In the genomic region with DNA sequence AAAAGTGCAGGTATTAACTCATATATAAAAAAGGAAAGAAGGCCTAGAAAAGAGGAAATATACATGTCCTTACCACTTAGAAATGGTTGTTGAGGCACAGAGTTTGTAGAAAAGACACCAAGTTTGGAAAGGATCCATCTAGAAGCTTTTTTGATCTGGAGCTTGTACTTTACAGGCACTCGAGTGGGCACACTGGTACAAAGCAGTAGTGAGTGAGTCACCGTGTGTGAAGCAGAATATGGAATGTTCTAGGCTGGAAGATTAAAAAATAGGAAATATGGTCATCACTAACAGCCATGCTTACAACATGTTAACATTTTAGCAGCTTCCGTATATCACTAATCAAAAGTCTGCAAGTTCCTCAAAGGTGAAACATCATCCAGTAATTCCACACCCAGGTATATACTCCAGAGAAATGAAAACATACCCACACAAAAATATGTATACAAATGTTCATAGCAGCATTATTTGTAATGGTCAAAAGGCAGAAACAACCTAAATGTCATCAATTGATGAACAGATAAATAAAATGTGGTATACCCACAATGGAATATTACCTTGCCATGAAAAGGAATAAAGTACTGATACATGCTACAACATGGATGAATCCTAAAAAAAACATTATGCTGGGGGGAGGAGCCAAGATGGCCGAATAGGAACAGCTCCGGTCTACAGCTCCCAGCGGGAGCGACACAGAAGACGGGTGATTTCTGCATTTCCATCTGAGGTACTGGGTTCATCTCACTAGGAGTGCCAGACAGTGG, we compare ENCODE assay signal across 1 cellular context.
TF ChIP-seq lines count a peak whose summit lies in the region.

No MANE protein-coding gene starts in this region.

TF ChIP-seq in HEK293, 187 proteins besides CTCF, POLR2A, EP300 and RAD21:
- no peak for TF ChIP-seq PRDM1 (tag by site-specific recombination; IDR thresholded peaks at IDR 0.05)
- peak; percentile 92 for TF ChIP-seq ZNF146 (tag by site-specific recombination; IDR thresholded peaks at IDR 0.05)
